Comparison of ENCODE assay signal across 8 cellular contexts in the genomic region with DNA sequence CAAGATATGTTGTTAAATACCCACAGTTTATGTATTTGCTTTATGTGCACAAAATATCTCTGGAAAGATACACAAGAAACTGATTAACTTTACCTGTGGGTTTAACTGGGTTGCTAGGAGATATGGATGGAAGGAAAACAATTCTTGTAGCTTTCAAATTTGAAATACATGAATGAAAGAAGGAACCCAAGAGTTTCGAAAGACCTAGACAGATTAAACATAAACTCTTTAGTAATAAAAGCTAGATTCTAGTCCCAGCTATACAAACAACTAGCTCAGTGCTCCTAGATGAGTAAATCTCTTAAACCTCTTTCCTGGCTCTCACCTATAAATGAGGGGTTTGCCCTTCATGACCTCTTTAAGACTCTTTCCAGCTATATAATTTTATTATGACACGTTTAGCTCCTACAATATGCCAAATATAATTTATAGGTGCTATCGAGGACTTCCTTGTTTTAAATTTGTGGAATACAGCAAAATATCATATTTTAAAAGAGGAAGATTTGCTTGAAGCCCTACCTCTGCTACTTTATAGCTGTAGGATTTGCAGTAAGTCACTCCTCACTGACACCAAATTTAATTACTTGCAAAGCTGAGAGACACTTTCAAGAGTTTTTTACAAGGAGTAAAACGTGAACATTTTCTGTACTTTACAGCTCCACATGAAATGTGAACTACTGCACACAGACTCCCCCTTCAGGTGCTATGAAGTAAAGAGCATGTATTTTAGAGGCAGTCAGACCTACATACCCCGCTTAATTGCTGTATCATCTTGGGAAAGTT. TPM values are rescaled to one million over a fixed set of nuclear protein-coding genes. Genes with fewer than 3 reads are reported as not detected.
DNase-seq lines count a peak whose midpoint lies in the region; ATAC-seq and TF ChIP-seq lines count a peak whose summit lies in the region.

No MANE protein-coding gene starts in this region.

- intact Hi-C loops in right cardiac atrium (cut with DNase I): loop anchor here in 1 of 4 donors (5.0 kb wide), 1 partner anchor 134 kb away; no protein-coding TSS in a partner anchor
- intact Hi-C loops in tibial artery (cut with DNase I; ENCODE audit: low total_unique reads): no loop called here

- H4K20me1 ChIP-seq in Loucy (ENCODE audit: insufficient read depth, low read length, poor library complexity, severe bottlenecking): no peaks in the 10 kb centered on the region

- TF ChIP-seq CTCF in Loucy (conservative IDR thresholded peaks at IDR 0.05; ENCODE audit: low read length): peak; percentile 86
- TF ChIP-seq CTCF in WI38 (IDR thresholded peaks at IDR 0.05; ENCODE audit: low read depth, low read length): peak; percentile 55; the same call in 1 of the 2 replicates
- peak; percentile 41 to 44 for TF ChIP-seq CTCF in tibial artery (IDR thresholded peaks at IDR 0.05)

- H3K27ac ChIP-seq in right cardiac atrium (ENCODE audit: low read length) (no peak overlapping the region), tibial artery (no peak overlapping the region)

- H3K4me1 ChIP-seq in Loucy (ENCODE audit: insufficient read depth, low read length, poor library complexity, severe bottlenecking) (no peaks in the 10 kb centered on the region), right cardiac atrium (ENCODE audit: control insufficient read depth, insufficient read depth, low read length) (peaks cover 6% of the 10 kb centered on the region), tibial artery (peaks cover 0 to 37% (median 24%) of the 10 kb centered on the region in 4 donors)

- H3K79me2 ChIP-seq in Loucy (ENCODE audit: insufficient read depth, low read length): no peaks in the 10 kb centered on the region

- H3K4me2 ChIP-seq in Loucy (ENCODE audit: low read depth, low read length, poor library complexity, severe bottlenecking): peak overlapping the region; percentile 35

- 48% methylated on average over 5 of the region's 5 CpGs for WGBS in right cardiac atrium

- DNase-seq in G401 (ENCODE audit: low spot score) (peak; percentile 49), right cardiac atrium (no peak), tibial artery (no peak), mesenteric fat pad (ENCODE audit: low spot score) (no peak)
- no peak for DNase-seq in activated CD4-positive, alpha-beta T cell treated with anti-CD3 and anti-CD28 coated beads, Interleukin-2, amount 50 U/mL, for 4 hours

- ATAC-seq in GM21528 (IDR thresholded peaks at IDR 0.05; ENCODE audit: low FRiP score, unreplicated experiment) (peak; percentile 41), right cardiac atrium (peak; percentile 51 to 58)

- no peak overlapping the region for H3K4me3 ChIP-seq in Loucy (ENCODE audit: low read length, poor library complexity, severe bottlenecking)
- H3K4me3 ChIP-seq in WI38 (ENCODE audit: low read depth, low read length): no peak overlapping the region
- no peak overlapping the region for H3K4me3 ChIP-seq in right cardiac atrium (ENCODE audit: low read length)
- no peak overlapping the region for H3K4me3 ChIP-seq in tibial artery

- no peaks in the 10 kb centered on the region for H3K9me2 ChIP-seq in Loucy (replicated peaks; ENCODE audit: low read depth, low read length)

- in situ Hi-C loops in G401 (cut with HindIII; ENCODE audit: low sequenced_read_pairs): no loop called here

- no peaks in the 10 kb centered on the region for H3F3A ChIP-seq in Loucy (ENCODE audit: low read depth)

- peak overlapping the region; percentile 76 for H2AFZ ChIP-seq in Loucy (ENCODE audit: low read length)

- H3K9ac ChIP-seq in Loucy (ENCODE audit: low read depth, low read length, poor library complexity, severe bottlenecking): no peak overlapping the region

- H3K36me3 ChIP-seq in Loucy (ENCODE audit: insufficient read depth, low read length) (no peaks in the 10 kb centered on the region), tibial artery (no peaks in the 10 kb centered on the region)

- no peaks in the 10 kb centered on the region for H3K9me3 ChIP-seq in Loucy (ENCODE audit: insufficient read depth, low read depth, low read length)
- no peaks in the 10 kb centered on the region for H3K9me3 ChIP-seq in right cardiac atrium (ENCODE audit: control insufficient read depth, low read length)
- no peaks in the 10 kb centered on the region for H3K9me3 ChIP-seq in tibial artery

- H3K27me3 ChIP-seq in Loucy (ENCODE audit: insufficient read depth, low read length, poor library complexity, severe bottlenecking): no peaks in the 10 kb centered on the region
- no peaks in the 10 kb centered on the region for H3K27me3 ChIP-seq in right cardiac atrium (ENCODE audit: control insufficient read depth, insufficient read depth)
- no peaks in the 10 kb centered on the region for H3K27me3 ChIP-seq in tibial artery

RNA-seq across cellular contexts. Expression of gene RRAS2, which starts 50.7 kb away (rescaled TPM):
- total RNA-seq in G401 (2014; rRNA removed; shearing (Covaris generic)): 62.8 and 78.0 TPM in 2 replicates
- total RNA-seq in right cardiac atrium (10 to 100 TPM; 23.9 to 32.7 (median 29.8) TPM), mesenteric fat pad (72.7 TPM)
- polyA plus RNA-seq in right cardiac atrium: 28.2 TPM
